In the genomic region with DNA sequence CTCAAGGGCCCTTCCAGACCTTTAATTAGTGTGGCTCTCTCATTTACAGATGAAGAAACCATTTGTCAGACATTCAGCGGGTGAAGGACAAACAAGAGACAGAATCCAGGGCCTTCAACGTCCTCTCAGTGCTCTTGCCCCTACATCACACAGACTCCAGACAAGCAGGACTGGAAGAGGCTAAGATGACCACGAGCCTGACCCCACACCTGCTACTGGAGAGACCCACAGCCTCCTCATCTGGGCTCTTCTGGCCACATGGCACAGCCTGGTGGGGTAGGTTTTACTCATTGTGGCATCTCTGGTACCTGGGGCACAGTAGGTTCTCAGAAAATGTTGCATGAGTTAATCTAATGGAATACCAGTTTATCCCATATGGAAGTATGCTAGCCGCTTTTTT, we compare ENCODE assay signal across 21 cellular contexts.
DNase-seq lines count a peak whose midpoint lies in the region; ATAC-seq, FAIRE-seq and TF ChIP-seq lines count a peak whose summit lies in the region.
"Had no signal": no experiment of that assay in that cellular context is flagged by ENCODE, and none has a peak within 500 bp of the region (broad histone marks: within the 10 kb centered on the region; RNA-seq: fewer than 3 reads in every experiment).

No MANE protein-coding gene starts in this region.

- H3K79me2 ChIP-seq in HepG2 (ENCODE audit: insufficient read depth, low read length) (peaks cover 20% of the 10 kb centered on the region), trophoblast cell (ENCODE audit: control insufficient read depth, insufficient read depth, low read length, poor library complexity) (peaks cover 5% of the 10 kb centered on the region)

- peak overlapping the region; percentile 20 for H2BK12ac ChIP-seq in trophoblast cell (ENCODE audit: low read length)

- H3K27ac ChIP-seq in HepG2 (ENCODE audit: extremely low read length, insufficient read depth, low read length), result peak overlapping the region; percentile 86
- peak overlapping the region in 1 of 3 donors; percentile 15 for H3K27ac ChIP-seq in right lobe of liver
- peak overlapping the region in 3 of 4 donors; percentile 36 to 60 (median 59) for H3K27ac ChIP-seq in gastroesophageal sphincter
- peak overlapping the region; percentile 87 for H3K27ac ChIP-seq in trophoblast cell (ENCODE audit: low read depth, low read length)
- peak overlapping the region; percentile 85 for H3K27ac ChIP-seq in urinary bladder (ENCODE audit: low read depth)
- H3K27ac ChIP-seq: BLaER1 had no signal

- H3K4me2 ChIP-seq in HepG2 (ENCODE audit: low read depth, low read length) (peak overlapping the region; percentile 80), trophoblast cell (ENCODE audit: low read length) (no peak overlapping the region)
- H3K4me2 ChIP-seq: BLaER1 had no signal

- H2BK120ac ChIP-seq in trophoblast cell (ENCODE audit: insufficient read depth, low read length, poor library complexity), result peak overlapping the region; percentile 87

- H3K27me3 ChIP-seq in HepG2 (ENCODE audit: control insufficient read depth in 1 of 2, insufficient read depth in 2 of 2, low read length in 2 of 2), result no peaks in the 10 kb centered on the region
- H3K27me3 ChIP-seq in right lobe of liver, result no peaks in the 10 kb centered on the region
- no peaks in the 10 kb centered on the region for H3K27me3 ChIP-seq in gastroesophageal sphincter
- no peaks in the 10 kb centered on the region for H3K27me3 ChIP-seq in trophoblast cell (ENCODE audit: insufficient read depth, low read length)
- H3K27me3 ChIP-seq: BLaER1 had no signal

- no peaks in the 10 kb centered on the region for H4K20me1 ChIP-seq in HepG2 (ENCODE audit: insufficient read depth, low read length)
- H4K20me1 ChIP-seq: BLaER1 had no signal

- FAIRE-seq in HepG2 (lab: Jason Lieb, UNC), result peak; percentile 4
- FAIRE-seq: GM12891 had no signal

- H2BK5ac ChIP-seq in trophoblast cell (ENCODE audit: low read depth, low read length, poor library complexity), result peak overlapping the region; percentile 2

- no peak for DNase-seq in HepG2 (ENCODE audit: low spot score)
- no peak for DNase-seq in right lobe of liver
- DNase-seq in trophoblast cell, result no peak
- no peak for DNase-seq in left colon
- DNase-seq in DMS79 treated with DMSO at 0.1 percent for 48 hours (lab: John Stamatoyannopoulos, UW), result no peak
- DNase-seq in activated effector memory CD4-positive, alpha-beta T cell treated with anti-CD3 and anti-CD28 coated beads, Interleukin-2, amount 50 U/mL, for 16 hours, result no peak
- DNase-seq: activated CD4-positive, alpha-beta T cell treated with anti-CD3 and anti-CD28 coated beads, Interleukin-2, amount 50 U/mL, for 1 hour; activated CD8-positive, alpha-beta memory T cell treated with anti-CD3 and anti-CD28 coated beads, Interleukin-2, amount 10 ng/mL, durations not matched to agents 7 days and 5 days; activated naive CD4-positive, alpha-beta T cell treated with anti-CD3 and anti-CD28 coated beads, Interleukin-2, amount 50 U/mL, for 16 hours; anterior cingulate cortex; central memory CD4-positive, alpha-beta T cell; dermis blood vessel endothelial cell; NCI-H1092; NCI-H187 treated with DMSO at 0.1 percent for 48 hours; posterior cingulate gyrus had no signal

- H2AK5ac ChIP-seq in trophoblast cell (ENCODE audit: low read length), result no peak overlapping the region

- H3K79me1 ChIP-seq in trophoblast cell (ENCODE audit: low read length), result peaks cover 58% of the 10 kb centered on the region

- H3K23ac ChIP-seq in trophoblast cell (ENCODE audit: low read length), result no peak overlapping the region

- intact Hi-C loops in HepG2 (cut with micrococcal nuclease; ENCODE audit: unreplicated experiment), result loop anchor here (2.0 to 5.0 kb wide), 4 partner anchors 15 to 888 kb away; no protein-coding TSS in a partner anchor
- intact Hi-C loops in right lobe of liver (cut with DNase I), result no loop called here
- intact Hi-C loops in left colon (cut with DNase I, micrococcal nuclease), result no loop called here

- no peak for TF ChIP-seq CTCF in HepG2 (CRISPR knock-in tag; IDR thresholded peaks at IDR 0.05)
- TF ChIP-seq CTCF in right lobe of liver (IDR thresholded peaks at IDR 0.05), result no peak
- no peak for TF ChIP-seq CTCF in gastroesophageal sphincter (IDR thresholded peaks at IDR 0.05)

- H4K12ac ChIP-seq in trophoblast cell (ENCODE audit: low read depth, low read length), result no peak overlapping the region

- in situ Hi-C loops in HepG2 (cut with HindIII; ENCODE audit: extremely low pct_ligation_motif_present, low pct_unique_long_range_greater_than_20kb), result no loop called here

- H2AFZ ChIP-seq in HepG2 (ENCODE audit: low read length) (peak overlapping the region; percentile 33), trophoblast cell (ENCODE audit: insufficient read depth, low read length, poor library complexity) (no peak overlapping the region)

- peak overlapping the region; percentile 90 for H4K91ac ChIP-seq in trophoblast cell (ENCODE audit: low read depth, low read length)

- TF ChIP-seq EP300 in HepG2 (IDR thresholded peaks at IDR 0.05; ENCODE audit: low read depth in 2 of 2, low read length in 2 of 2) (no peak), HepG2 (CRISPR knock-in tag; IDR thresholded peaks at IDR 0.05; ENCODE audit: borderline replicate concordance) (no peak), gastroesophageal sphincter (IDR thresholded peaks at IDR 0.05) (no peak)

- TSS peak; percentile 97 for BruUV-seq in HepG2 (replicated peaks; lab: Mats Ljungman, UMichigan)

- no peak overlapping the region for H3K4ac ChIP-seq in trophoblast cell (ENCODE audit: low read depth, low read length)

- no peak for TF ChIP-seq POLR2A in HepG2 (IDR thresholded peaks at IDR 0.05; ENCODE audit: insufficient read depth in 1 of 2, low read depth in 2 of 2, low read length in 2 of 2)
- TF ChIP-seq POLR2A in right lobe of liver (IDR thresholded peaks at IDR 0.05), result no peak
- no peak for TF ChIP-seq POLR2A in gastroesophageal sphincter (IDR thresholded peaks at IDR 0.05)

- no peak overlapping the region for H4K8ac ChIP-seq in trophoblast cell (ENCODE audit: low read depth, low read length)

- H3K14ac ChIP-seq in trophoblast cell (ENCODE audit: low read length), result no peak overlapping the region

- H3K9me3 ChIP-seq in HepG2 (ENCODE audit: low read length), result no peaks in the 10 kb centered on the region
- H3K9me3 ChIP-seq in right lobe of liver, result no peaks in the 10 kb centered on the region
- H3K9me3 ChIP-seq in gastroesophageal sphincter, result no peaks in the 10 kb centered on the region
- H3K9me3 ChIP-seq in trophoblast cell (ENCODE audit: insufficient read depth, low read depth, low read length), result no peaks in the 10 kb centered on the region
- H3K9me3 ChIP-seq: HAP-1 had no signal

- no peak for TF ChIP-seq RAD21 in HepG2 (CRISPR knock-in tag; IDR thresholded peaks at IDR 0.05)

- CTCF ChIA-PET in HepG2 (lab: Yijun Ruan, JAX; ENCODE audit: low intra/inter-chr PET ratio, low total read pairs), result no interaction called here

- POLR2A ChIA-PET in HepG2 (lab: Yijun Ruan, JAX), result interaction anchor here (0.6 to 2.8 kb wide), 12 partner anchors 12 to 418 kb away, joined by 3 to 14 read pairs (median 6); a partner anchor contains a TSS

- ATAC-seq in HepG2 (peak; percentile 1; the same call in 2 of the 3 replicates), right lobe of liver (no peak), gastroesophageal sphincter (no peak), left colon (no peak)
- ATAC-seq: activated CD8-positive, alpha-beta memory T cell treated with anti-CD3 and anti-CD28 coated beads, Interleukin-2, amount 10 ng/mL, durations not matched to agents 7 days and 5 days; WTC11 had no signal

- H3K18ac ChIP-seq in trophoblast cell (ENCODE audit: low read length), result no peak overlapping the region

- WGBS in HepG2 (ENCODE audit: low lambda C conversion rate), result 26% methylated on average over 4 of the region's 4 CpGs
- WGBS in right lobe of liver (ENCODE audit: insufficient coverage, low coverage, low lambda C conversion rate, missing lambda C conversion rate), result 100% methylated on average over 1 of the region's 4 CpGs
- 89 to 100% methylated on average over 1 to 3 of the region's 4 CpGs for WGBS in gastroesophageal sphincter (ENCODE audit: low coverage in 1 of 2), 2 donors
- no CpG with 5 or more reads among the region's 4 CpGs for WGBS in trophoblast cell (ENCODE audit: extremely low coverage, insufficient coverage, insufficient read length)
- 85% methylated on average over 4 of the region's 4 CpGs for WGBS in urinary bladder

- H3K36me3 ChIP-seq in HepG2 (replicated peaks in 1 of 2; ENCODE audit: control insufficient read depth in 1 of 2, insufficient read depth in 2 of 2, low read length in 2 of 2) (no peaks in the 10 kb centered on the region; a peak in 2 of 5 replicates), right lobe of liver (no peaks in the 10 kb centered on the region), gastroesophageal sphincter (no peaks in the 10 kb centered on the region), trophoblast cell (ENCODE audit: control insufficient read depth in 1 of 2, insufficient read depth in 2 of 2, low read length in 2 of 2) (no peaks in the 10 kb centered on the region), urinary bladder (ENCODE audit: insufficient read depth) (no peaks in the 10 kb centered on the region)
- H3K36me3 ChIP-seq: BLaER1, HAP-1 had no signal

- H3K4me1 ChIP-seq in HepG2 (ENCODE audit: insufficient read depth, low read length), result peaks cover 97% of the 10 kb centered on the region
- peaks cover 0 to 13% (median 4%) of the 10 kb centered on the region in 4 donors for H3K4me1 ChIP-seq in right lobe of liver
- H3K4me1 ChIP-seq in gastroesophageal sphincter, result peaks cover 0 to 6% (median 0%) of the 10 kb centered on the region in 3 donors
- peaks cover 41 to 61% of the 10 kb centered on the region in 2 experiments for H3K4me1 ChIP-seq in trophoblast cell (ENCODE audit: control insufficient read depth in 1 of 2, insufficient read depth in 2 of 2, low read length in 2 of 2)
- H3K4me1 ChIP-seq in urinary bladder (ENCODE audit: insufficient read depth), result no peaks in the 10 kb centered on the region
- H3K4me1 ChIP-seq: HAP-1 had no signal

- peak overlapping the region; percentile 79 for H3K9ac ChIP-seq in HepG2 (ENCODE audit: insufficient read depth, low read depth, low read length)
- H3K9ac ChIP-seq in trophoblast cell (ENCODE audit: low read length), result no peak overlapping the region
- H3K9ac ChIP-seq: BLaER1 had no signal

- H3K4me3 ChIP-seq in HepG2 (replicated peaks in 1 of 3; ENCODE audit: insufficient read depth in 1 of 3, low read depth in 2 of 3, low read length in 3 of 3) (peak overlapping the region; percentile 13 to 64 (median 21); a peak in 5 of 6 replicates), right lobe of liver (no peak overlapping the region), gastroesophageal sphincter (no peak overlapping the region), trophoblast cell (ENCODE audit: low read depth, low read length) (no peak overlapping the region), urinary bladder (ENCODE audit: low read depth, low read length) (no peak overlapping the region)
- H3K4me3 ChIP-seq: BLaER1, HAP-1 had no signal

TF ChIP-seq in HepG2, 621 proteins besides CTCF, POLR2A, EP300 and RAD21 (continues in another document):
- TF ChIP-seq ZNF431 (CRISPR knock-in tag; IDR thresholded peaks at IDR 0.05; ENCODE audit: borderline replicate concordance, low read depth), result 0 out of 2 replicates have a peak, but pooled peaks have one; percentile 48
- no peak for TF ChIP-seq HNRNPK (IDR thresholded peaks at IDR 0.05; ENCODE audit: low read depth, low read length, poor library complexity, severe bottlenecking)
- TF ChIP-seq ZBTB3 (CRISPR knock-in tag; IDR thresholded peaks at IDR 0.05; ENCODE audit: borderline replicate concordance, low read depth), result 0 out of 2 replicates have a peak, but pooled peaks have one; percentile 2

Comparison
In these comparisons a context has a peak if more than half of its experiments do, and no peak if none do; other contexts are left out.
1. H3K4me3 ChIP-seq: peak in HepG2 (3 of 3); none in right lobe of liver (0 of 3), gastroesophageal sphincter (0 of 2), trophoblast cell (single experiment) and urinary bladder (single experiment).